ENCODE assay signal across 8 cellular contexts in genomic region chr2:8761529-8762164, GRCh38.
DNase-seq lines count a peak whose midpoint lies in the region; ATAC-seq, FAIRE-seq and TF ChIP-seq lines count a peak whose summit lies in the region.

No MANE protein-coding gene starts in this region.

- H3K4me3 ChIP-seq in astrocyte (ENCODE audit: insufficient read depth, low read depth, low read length) (no peak overlapping the region), kidney (ENCODE audit: low read length in 2 of 2) (no peak overlapping the region)

- peaks cover 4% of the 10 kb centered on the region for H4K20me1 ChIP-seq in astrocyte (ENCODE audit: insufficient read depth, low read length)

- FAIRE-seq in astrocyte (lab: Jason Lieb, UNC) (no peak), kidney (lab: Jason Lieb, UNC) (peak; percentile 88)

- DNase-seq in NCI-H524 (lab: John Stamatoyannopoulos, UW) (peak; percentile 4 to 53), NCI-H524 treated with DMSO at 0.1 percent for 48 hours (lab: John Stamatoyannopoulos, UW) (no peak), NCI-H1105 (lab: John Stamatoyannopoulos, UW) (peak; percentile 29), astrocyte (ENCODE audit: low read depth) (peak; percentile 12), kidney (no peak)
- no peak for DNase-seq in activated naive CD8-positive, alpha-beta T cell treated with anti-CD3 and anti-CD28 coated beads for 36 hours

- H3K4me1 ChIP-seq in astrocyte (ENCODE audit: insufficient read depth, low read length): no peaks in the 10 kb centered on the region
- no peaks in the 10 kb centered on the region for H3K4me1 ChIP-seq in kidney (ENCODE audit: control insufficient read depth in 1 of 2, insufficient read depth in 1 of 2, low read depth in 1 of 2, low read length in 2 of 2)

- H3K36me3 ChIP-seq in astrocyte (ENCODE audit: insufficient read depth, low read length): peaks cover 2% of the 10 kb centered on the region
- H3K36me3 ChIP-seq in kidney (ENCODE audit: control insufficient read depth in 1 of 2, insufficient read depth in 2 of 2, low read length in 2 of 2): peaks cover 1 to 2% of the 10 kb centered on the region in 2 donors

- peaks cover 9% of the 10 kb centered on the region for H3K9me3 Mint-ChIP-seq in astrocyte (ENCODE audit: unreplicated experiment)
- H3K9me3 Mint-ChIP-seq in activated naive CD8-positive, alpha-beta T cell treated with anti-CD3 and anti-CD28 coated beads for 36 hours: peaks cover 3% of the 10 kb centered on the region

- no peak overlapping the region for H3K9ac ChIP-seq in astrocyte (ENCODE audit: low read length)
- H3K9ac ChIP-seq in kidney (ENCODE audit: low read length in 2 of 2): no peak overlapping the region

- H3K27ac ChIP-seq in astrocyte (ENCODE audit: low read depth, low read length) (no peak overlapping the region), kidney (ENCODE audit: low read depth in 2 of 2, low read length in 2 of 2) (no peak overlapping the region)

- H3K4me2 ChIP-seq in astrocyte (ENCODE audit: low read length): no peak overlapping the region

- H3K27me3 Mint-ChIP-seq in astrocyte (ENCODE audit: low read depth, unreplicated experiment): no peaks in the 10 kb centered on the region
- no peaks in the 10 kb centered on the region for H3K27me3 Mint-ChIP-seq in activated naive CD8-positive, alpha-beta T cell treated with anti-CD3 and anti-CD28 coated beads for 36 hours

- ATAC-seq in GM21367 (IDR thresholded peaks at IDR 0.05; ENCODE audit: unreplicated experiment) (no peak), HG02642 (IDR thresholded peaks at IDR 0.05; ENCODE audit: poor library complexity, unreplicated experiment) (no peak)

- H3K9me3 ChIP-seq in astrocyte (ENCODE audit: insufficient read depth, low read depth, low read length) (peaks cover 3% of the 10 kb centered on the region), kidney (ENCODE audit: control insufficient read depth in 1 of 2, low read length in 2 of 2) (peaks cover 0 to under 1% of the 10 kb centered on the region in 2 donors)

- peaks cover 17% of the 10 kb centered on the region for H3K36me3 Mint-ChIP-seq in astrocyte (ENCODE audit: low read depth, unreplicated experiment)
- peaks cover 39% of the 10 kb centered on the region for H3K36me3 Mint-ChIP-seq in activated naive CD8-positive, alpha-beta T cell treated with anti-CD3 and anti-CD28 coated beads for 36 hours

- H3K4me1 Mint-ChIP-seq in astrocyte (ENCODE audit: low read depth, unreplicated experiment): no peaks in the 10 kb centered on the region
- H3K4me1 Mint-ChIP-seq in activated naive CD8-positive, alpha-beta T cell treated with anti-CD3 and anti-CD28 coated beads for 36 hours: no peaks in the 10 kb centered on the region

- no peak overlapping the region for H3K27ac Mint-ChIP-seq in astrocyte (ENCODE audit: unreplicated experiment)
- H3K27ac Mint-ChIP-seq in activated naive CD8-positive, alpha-beta T cell treated with anti-CD3 and anti-CD28 coated beads for 36 hours: no peak overlapping the region

- TF ChIP-seq CTCF in astrocyte (IDR thresholded peaks at IDR 0.05; ENCODE audit: insufficient read depth, low read depth, low read length) (peak; percentile 62), kidney (IDR thresholded peaks at IDR 0.05; ENCODE audit: borderline replicate concordance, extremely low read depth, insufficient read depth) (peak; percentile 34)

- no peaks in the 10 kb centered on the region for H3K79me2 ChIP-seq in astrocyte (ENCODE audit: insufficient read depth, low read length)

- H3K4me3 Mint-ChIP-seq in astrocyte (ENCODE audit: unreplicated experiment): no peak overlapping the region
- H3K4me3 Mint-ChIP-seq in activated naive CD8-positive, alpha-beta T cell treated with anti-CD3 and anti-CD28 coated beads for 36 hours: no peak overlapping the region

- no peak overlapping the region for H2AFZ ChIP-seq in astrocyte (ENCODE audit: low read depth, low read length)

- no peaks in the 10 kb centered on the region for H3K27me3 ChIP-seq in astrocyte (ENCODE audit: insufficient read depth, low read length)

- intact Hi-C loops in kidney (cut with DNase I): no loop called here

Comparison
In these comparisons a context has a peak if more than half of its experiments do, and no peak if none do; other contexts are left out.
1. DNase-seq: peak in NCI-H524 (2 of 2), NCI-H1105 (single experiment) and astrocyte (single experiment); none in NCI-H524 treated with DMSO at 0.1 percent for 48 hours (single experiment), kidney (single experiment) and activated naive CD8-positive, alpha-beta T cell treated with anti-CD3 and anti-CD28 coated beads for 36 hours (single experiment).